Comparison of ENCODE assay signal across 11 cellular contexts in the genomic region with DNA sequence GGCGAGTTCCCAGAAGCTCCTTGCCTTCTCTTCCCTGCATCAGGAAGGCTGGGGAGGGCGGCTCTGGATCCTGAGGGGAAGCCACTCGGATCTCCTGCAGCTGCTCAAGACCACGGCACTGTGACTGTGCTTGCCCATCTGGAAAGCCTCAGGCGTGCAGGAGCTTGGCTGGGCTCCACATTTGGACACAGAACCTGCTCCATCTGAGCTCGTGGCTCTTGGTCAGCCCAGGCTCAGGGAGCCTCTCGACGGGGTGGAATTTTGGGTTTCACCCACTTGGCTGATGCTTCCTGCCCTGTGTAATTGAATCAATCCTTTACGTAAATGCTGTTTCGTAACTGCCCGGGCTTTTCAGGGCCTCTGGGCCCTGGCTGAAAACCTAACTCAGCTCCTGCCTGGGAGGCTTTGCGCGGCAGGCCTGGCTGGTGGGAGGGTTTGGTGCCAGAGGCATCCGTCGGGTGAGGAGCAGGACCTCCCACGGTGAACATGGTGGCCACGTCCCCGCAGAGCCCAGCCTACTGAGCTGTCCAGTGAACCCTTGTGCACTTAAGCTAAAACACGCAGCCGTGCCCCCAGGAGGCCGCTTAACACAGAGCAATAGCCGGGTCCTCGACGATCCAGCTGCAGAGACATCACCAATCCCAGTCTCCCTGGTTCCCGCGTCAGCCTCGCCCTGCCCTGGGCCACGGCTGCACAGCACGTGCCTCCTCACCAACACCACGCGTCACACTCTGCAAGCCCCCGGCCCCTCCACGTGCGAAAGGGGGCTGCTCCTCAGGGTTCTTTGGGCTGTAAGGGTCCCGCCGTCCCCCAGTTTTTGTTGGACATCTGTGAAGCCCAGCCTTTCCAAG.
DNase-seq lines count a peak whose midpoint lies in the region; ATAC-seq and TF ChIP-seq lines count a peak whose summit lies in the region.
"Had no signal": no experiment of that assay in that cellular context is flagged by ENCODE, and none has a peak within 500 bp of the region (broad histone marks: within the 10 kb centered on the region; RNA-seq: fewer than 3 reads in every experiment).

No MANE protein-coding gene starts in this region.

- H3K27ac ChIP-seq in Panc1 (ENCODE audit: low read length) (no peak overlapping the region), ovary (no peak overlapping the region)

- 0 out of 2 replicates have a peak, but pooled peaks have one; percentile 36 for ATAC-seq in Panc1
- ATAC-seq in HG03039 (IDR thresholded peaks at IDR 0.05; ENCODE audit: unreplicated experiment), result no peak

- no peak for TF ChIP-seq POLR2A in ovary (IDR thresholded peaks at IDR 0.05)

- H3K9me3 ChIP-seq in Panc1 (ENCODE audit: control insufficient read depth, insufficient read depth, low read depth, low read length), result no peaks in the 10 kb centered on the region
- H3K9me3 ChIP-seq in ovary, result no peaks in the 10 kb centered on the region
- H3K9me3 ChIP-seq: Caco-2 had no signal

- WGBS in ovary, 3 donors, result 44 to 50% (median 47%) methylated on average over 30 to 36 of the region's 36 CpGs

- H3K4me3 ChIP-seq in Panc1 (ENCODE audit: low read depth in 2 of 2, low read length in 2 of 2), result no peak overlapping the region
- H3K4me3 ChIP-seq in ovary, result no peak overlapping the region

- intact Hi-C loops in Panc1 (cut with micrococcal nuclease; ENCODE audit: unreplicated experiment), result no loop called here
- intact Hi-C loops in ovary (cut with DNase I), result no loop called here

- CTCF ChIA-PET in Panc1 (lab: Charles Lee), result no interaction called here

- TF ChIP-seq CTCF in Panc1 (IDR thresholded peaks at IDR 0.05) (no peak), ovary (IDR thresholded peaks at IDR 0.05) (no peak)

- TF ChIP-seq EP300 in ovary (IDR thresholded peaks at IDR 0.05), result no peak

- H3K4me1 ChIP-seq in Panc1 (ENCODE audit: control insufficient read depth, insufficient read depth, low read length), result no peaks in the 10 kb centered on the region
- H3K4me1 ChIP-seq in ovary (ENCODE audit: insufficient read depth), result no peaks in the 10 kb centered on the region
- H3K4me1 ChIP-seq: Caco-2 had no signal

- POLR2A ChIA-PET in Panc1 (lab: Charles Lee), result interaction anchor here (0.5 kb wide), 1 partner anchor 1053 kb away, joined by 7 read pairs; no protein-coding TSS in a partner anchor

- DNase-seq in AG20443 (ENCODE audit: low spot score), result peak; percentile 64
- no peak for DNase-seq in Panc1 (ENCODE audit: low read depth, low spot score)
- peak; percentile 30 for DNase-seq in globus pallidus (ENCODE audit: low spot score)
- peak; percentile 66 to 91 (median 85) for DNase-seq in ovary
- DNase-seq in NCI-H1105 (lab: John Stamatoyannopoulos, UW), result no peak
- DNase-seq in UCSD-AML1 (lab: John Stamatoyannopoulos, UW; ENCODE audit: unreplicated experiment), result no peak
- DNase-seq in activated naive CD4-positive, alpha-beta T cell treated with Interleukin-2 at 50 U/mL for 16 hours, result no peak
- DNase-seq: activated CD8-positive, alpha-beta memory T cell treated with anti-CD3 and anti-CD28 coated beads for 24 hours; NCI-H510A treated with DMSO at 0.1 percent for 48 hours had no signal

- H3K36me3 ChIP-seq in Panc1 (ENCODE audit: control insufficient read depth, insufficient read depth, low read length) (no peaks in the 10 kb centered on the region), ovary (no peaks in the 10 kb centered on the region)

- peaks cover 3% of the 10 kb centered on the region for H3K27me3 ChIP-seq in Panc1 (ENCODE audit: control insufficient read depth, insufficient read depth, low read length)
- H3K27me3 ChIP-seq in ovary, result no peaks in the 10 kb centered on the region

- no TSS peak for BruUV-seq in Panc1 (replicated peaks; lab: Mats Ljungman, UMichigan)

- in situ Hi-C loops in Panc1 (cut with HindIII; ENCODE audit: low pct_unique_long_range_greater_than_20kb, low sequenced_read_pairs), result no loop called here

Comparison
In these comparisons a context has a peak if more than half of its experiments do, and no peak if none do; other contexts are left out.
1. DNase-seq: peak in AG20443 (single experiment), globus pallidus (single experiment) and ovary (5 of 5); none in Panc1 (single experiment), NCI-H1105 (single experiment), UCSD-AML1 (single experiment) and activated naive CD4-positive, alpha-beta T cell treated with Interleukin-2 at 50 U/mL for 16 hours (single experiment).